ENCODE assay signal across 1 cellular context in the genomic region with DNA sequence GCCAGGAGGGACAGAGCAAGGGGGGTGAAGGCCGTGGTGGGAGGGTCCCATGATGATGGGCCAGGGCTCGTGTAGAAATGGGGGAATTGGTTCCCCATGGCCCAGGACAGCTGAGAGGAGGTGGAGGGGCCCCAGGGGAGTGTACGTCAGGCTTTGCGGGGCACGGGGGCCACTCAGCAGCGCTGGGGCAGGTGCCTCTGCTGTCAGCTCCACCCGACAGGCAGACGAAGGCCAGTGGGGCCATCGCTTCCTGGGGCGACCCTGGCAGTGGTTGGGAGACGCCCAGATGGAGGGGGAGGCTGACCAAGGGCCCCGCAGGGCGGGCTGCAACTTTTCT.
TF ChIP-seq lines count a peak whose summit lies in the region.

No MANE protein-coding gene starts in this region.

TF ChIP-seq in HepG2, 621 proteins besides CTCF, POLR2A, EP300 and RAD21:
- TF ChIP-seq ZNF143 (CRISPR knock-in tag; IDR thresholded peaks at IDR 0.05), result no peak
- no peak for TF ChIP-seq ZNF251 (CRISPR knock-in tag; IDR thresholded peaks at IDR 0.05)
- no peak for TF ChIP-seq ZNF616 (CRISPR knock-in tag; IDR thresholded peaks at IDR 0.05; ENCODE audit: low read depth)
- no peak for TF ChIP-seq GTF3A (CRISPR knock-in tag; conservative IDR thresholded peaks at IDR 0.05)
- TF ChIP-seq AGO2 (optimal IDR thresholded peaks at IDR 0.05; ENCODE audit: low read depth, low read length), result peak; percentile 52
- peak; percentile 37 for TF ChIP-seq AGO1 (IDR thresholded peaks at IDR 0.05; ENCODE audit: low read depth, low read length, poor library complexity, severe bottlenecking)
- TF ChIP-seq MAFK (conservative IDR thresholded peaks at IDR 0.05 in 1 of 2, IDR thresholded peaks at IDR 0.05 in 1 of 2; ENCODE audit: low read length in 2 of 2), result no peak
- no peak for TF ChIP-seq HOXA5 (CRISPR knock-in tag; IDR thresholded peaks at IDR 0.05)
- TF ChIP-seq NR2C2 (CRISPR knock-in tag; IDR thresholded peaks at IDR 0.05; ENCODE audit: borderline replicate concordance), result no peak
- no peak for TF ChIP-seq ZNF703 (CRISPR knock-in tag; IDR thresholded peaks at IDR 0.05; ENCODE audit: borderline replicate concordance)
